In genomic region chr4:147981305-147981704, GRCh38 we compare ENCODE assay signal across 10 cellular contexts.
A peak's percentile ranks its signal among the peaks of the same experiment; 100 is the strongest.
DNase-seq lines count a peak whose midpoint lies in the region; ATAC-seq and TF ChIP-seq lines count a peak whose summit lies in the region.
"Had no signal": no experiment of that assay in that cellular context is flagged by ENCODE, and none has a peak within 500 bp of the region (broad histone marks: within the 10 kb centered on the region; RNA-seq: fewer than 3 reads in every experiment).

No MANE protein-coding gene starts in this region.

- H3K9me3 Mint-ChIP-seq in activated naive CD8-positive, alpha-beta T cell treated with anti-CD3 and anti-CD28 coated beads for 36 hours, result peaks cover 2% of the 10 kb centered on the region
- H3K9me3 Mint-ChIP-seq in stimulated activated naive B cell treated with anti-CD40 and anti-IgM and Interleukin-4, amounts not matched to agents 10 μg/mL and 1 μg/mL and 100 μg/mL, for 72 hours, result peaks cover 0 to 4% of the 10 kb centered on the region in 2 donors

- no peaks in the 10 kb centered on the region for H4K20me1 ChIP-seq in fibroblast of lung (ENCODE audit: control insufficient read depth, extremely low read depth, insufficient read depth, low read length)

- no peak overlapping the region for H3K27ac ChIP-seq in fibroblast of lung (ENCODE audit: insufficient read depth, low read length)
- H3K27ac ChIP-seq: skin epidermis had no signal

- H3K36me3 Mint-ChIP-seq in activated naive CD8-positive, alpha-beta T cell treated with anti-CD3 and anti-CD28 coated beads for 36 hours, result peaks cover 10% of the 10 kb centered on the region
- no peaks in the 10 kb centered on the region for H3K36me3 Mint-ChIP-seq in stimulated activated naive B cell treated with anti-CD40 and anti-IgM and Interleukin-4, amounts not matched to agents 10 μg/mL and 1 μg/mL and 100 μg/mL, for 72 hours

- no peak overlapping the region for H3K4me3 ChIP-seq in fibroblast of lung (replicated peaks in 1 of 4; ENCODE audit: control extremely low read depth in 1 of 4, insufficient read depth in 1 of 4, low read depth in 3 of 4, low read length in 4 of 4)
- H3K4me3 ChIP-seq: skin epidermis had no signal

- no peak overlapping the region for H3K4me2 ChIP-seq in fibroblast of lung (ENCODE audit: extremely low read depth, insufficient read depth, low read length)

- no peaks in the 10 kb centered on the region for H3K36me3 ChIP-seq in fibroblast of lung (ENCODE audit: control insufficient read depth, insufficient read depth, low read length)

- no peak overlapping the region for H3K4me3 Mint-ChIP-seq in activated naive CD8-positive, alpha-beta T cell treated with anti-CD3 and anti-CD28 coated beads for 36 hours
- no peak overlapping the region for H3K4me3 Mint-ChIP-seq in stimulated activated naive B cell treated with anti-CD40 and anti-IgM and Interleukin-4, amounts not matched to agents 10 μg/mL and 1 μg/mL and 100 μg/mL, for 72 hours
- H3K4me3 Mint-ChIP-seq: IgD-negative memory B cell had no signal

- no peaks in the 10 kb centered on the region for H3K4me1 ChIP-seq in fibroblast of lung (ENCODE audit: control insufficient read depth, extremely low read depth, insufficient read depth, low read length)

- no peak overlapping the region for H3K9ac ChIP-seq in fibroblast of lung (ENCODE audit: insufficient read depth, low read length)

- H3K27ac Mint-ChIP-seq in activated naive CD8-positive, alpha-beta T cell treated with anti-CD3 and anti-CD28 coated beads for 36 hours, result no peak overlapping the region
- no peak overlapping the region for H3K27ac Mint-ChIP-seq in stimulated activated naive B cell treated with anti-CD40 and anti-IgM and Interleukin-4, amounts not matched to agents 10 μg/mL and 1 μg/mL and 100 μg/mL, for 72 hours
- H3K27ac Mint-ChIP-seq: IgD-negative memory B cell had no signal

- no peak for TF ChIP-seq CTCF in fibroblast of lung (conservative IDR thresholded peaks at IDR 0.05 in 1 of 2, IDR thresholded peaks at IDR 0.05 in 1 of 2; ENCODE audit: low read depth in 1 of 2, low read length in 2 of 2)

- ATAC-seq in GM18499 (IDR thresholded peaks at IDR 0.05; ENCODE audit: insufficient read depth, unreplicated experiment), result peak; percentile 97
- ATAC-seq in GM21423 (IDR thresholded peaks at IDR 0.05; ENCODE audit: unreplicated experiment), result peak; percentile 78
- peak; percentile 91 for ATAC-seq in HG03135 (IDR thresholded peaks at IDR 0.05; ENCODE audit: unreplicated experiment)
- no peak for ATAC-seq in stimulated activated naive B cell treated with anti-CD40 and anti-IgM and Interleukin-4, amounts not matched to agents 10 μg/mL and 1 μg/mL and 100 μg/mL, for 72 hours (replicated peaks)

- H3K4me1 Mint-ChIP-seq in activated naive CD8-positive, alpha-beta T cell treated with anti-CD3 and anti-CD28 coated beads for 36 hours, result peaks cover 7% of the 10 kb centered on the region
- no peaks in the 10 kb centered on the region for H3K4me1 Mint-ChIP-seq in stimulated activated naive B cell treated with anti-CD40 and anti-IgM and Interleukin-4, amounts not matched to agents 10 μg/mL and 1 μg/mL and 100 μg/mL, for 72 hours
- H3K4me1 Mint-ChIP-seq: IgD-negative memory B cell had no signal

- H3K27me3 ChIP-seq in fibroblast of lung (ENCODE audit: control insufficient read depth, insufficient read depth, low read length), result no peaks in the 10 kb centered on the region

- DNase-seq in fibroblast of lung (ENCODE audit: low read depth in 2 of 2), result peak; percentile 36 to 78
- no peak for DNase-seq in activated naive CD8-positive, alpha-beta T cell treated with anti-CD3 and anti-CD28 coated beads for 36 hours
- no peak for DNase-seq in activated CD4-positive, alpha-beta T cell treated with anti-CD3 and anti-CD28 coated beads for 4 hours
- no peak for DNase-seq in NOMO-1 treated with DMSO at 0.1 percent for 48 hours (lab: John Stamatoyannopoulos, UW; ENCODE audit: unreplicated experiment)
- no peak for DNase-seq in stimulated activated naive B cell treated with anti-CD40 and anti-IgM and Interleukin-4, amounts not matched to agents 10 μg/mL and 1 μg/mL and 100 μg/mL, for 72 hours

- no peaks in the 10 kb centered on the region for H3K9me3 ChIP-seq in fibroblast of lung (ENCODE audit: control insufficient read depth, insufficient read depth, low read depth, low read length)

- peaks cover 10% of the 10 kb centered on the region for H3K79me2 ChIP-seq in fibroblast of lung (ENCODE audit: control insufficient read depth, insufficient read depth, low read length)

- H3K27me3 Mint-ChIP-seq in activated naive CD8-positive, alpha-beta T cell treated with anti-CD3 and anti-CD28 coated beads for 36 hours, result peaks cover 3% of the 10 kb centered on the region
- H3K27me3 Mint-ChIP-seq in stimulated activated naive B cell treated with anti-CD40 and anti-IgM and Interleukin-4, amounts not matched to agents 10 μg/mL and 1 μg/mL and 100 μg/mL, for 72 hours, result peaks cover 0 to 9% of the 10 kb centered on the region in 2 donors

- H2AFZ ChIP-seq in fibroblast of lung (ENCODE audit: low read length), result no peak overlapping the region

Comparison
In these comparisons a context has a peak if more than half of its experiments do, and no peak if none do; other contexts are left out.
1. ATAC-seq: peak in GM18499 (single experiment), GM21423 (single experiment) and HG03135 (single experiment); none in stimulated activated naive B cell treated with anti-CD40 and anti-IgM and Interleukin-4, amounts not matched to agents 10 μg/mL and 1 μg/mL and 100 μg/mL, for 72 hours (0 of 2).
2. DNase-seq: peak in fibroblast of lung (2 of 2); none in activated naive CD8-positive, alpha-beta T cell treated with anti-CD3 and anti-CD28 coated beads for 36 hours (single experiment), activated CD4-positive, alpha-beta T cell treated with anti-CD3 and anti-CD28 coated beads for 4 hours (0 of 2), NOMO-1 treated with DMSO at 0.1 percent for 48 hours (single experiment) and stimulated activated naive B cell treated with anti-CD40 and anti-IgM and Interleukin-4, amounts not matched to agents 10 μg/mL and 1 μg/mL and 100 μg/mL, for 72 hours (single experiment).